19 cellular contexts compared by ENCODE assay signal in the genomic region with DNA sequence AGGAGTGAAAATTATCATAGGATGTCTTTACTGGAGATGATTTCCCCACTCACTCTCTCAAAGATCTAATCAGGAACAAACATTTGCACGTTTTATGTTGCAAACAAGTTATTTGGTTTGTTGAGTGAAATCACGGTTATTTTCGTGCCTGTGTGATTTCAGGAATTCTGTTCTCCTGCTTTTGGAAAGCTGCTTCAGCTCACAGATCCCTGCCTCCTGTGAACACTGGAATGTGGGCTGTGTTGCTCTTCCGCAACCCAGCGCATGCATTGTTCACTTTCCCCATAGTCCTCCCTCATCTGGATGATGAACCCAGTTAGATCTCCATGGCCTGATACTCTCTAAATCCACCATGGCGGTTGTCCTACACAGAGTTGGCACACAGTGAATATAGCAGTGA.
"Had no signal": no experiment of that assay in that cellular context is flagged by ENCODE, and none has a peak within 500 bp of the region (broad histone marks: within the 10 kb centered on the region; RNA-seq: fewer than 3 reads in every experiment).

No MANE protein-coding gene starts in this region.

- FAIRE-seq: bronchial epithelial cell, endometrium, keratinocyte, urothelium cell line had no signal

- H3K4me3 ChIP-seq: gastrocnemius medialis, left lung, mucosa of descending colon, tibial artery had no signal

- H3K9me3 ChIP-seq: gastrocnemius medialis, left lung, mucosa of descending colon, tibial artery had no signal

- H3K36me3 ChIP-seq: gastrocnemius medialis, left lung, tibial artery had no signal

- DNase-seq: activated CD4-positive, alpha-beta memory T cell treated with anti-CD3 and anti-CD28 coated beads for 36 hours; activated CD4-positive, alpha-beta T cell treated with anti-CD3 and anti-CD28 coated beads for 4 hours; cerebellar nuclear complex; cortex of kidney; gastrocnemius medialis; head of caudate nucleus; left lung; mammary epithelial cell; mucosa of descending colon; naive thymus-derived CD4-positive, alpha-beta T cell; nucleus accumbens; stimulated activated CD4-positive, alpha-beta T cell treated with anti-CD3 and anti-CD28 coated beads, Interleukin-4, amount 100 ng/mL, for 4 hours; stimulated activated naive CD4-positive, alpha-beta T cell; substantia nigra; tibial artery had no signal

- H3K27ac ChIP-seq: gastrocnemius medialis, left lung, tibial artery had no signal

- H3K27me3 ChIP-seq: gastrocnemius medialis, left lung, tibial artery had no signal
